ENCODE assay signal across 8 cellular contexts in the genomic region with DNA sequence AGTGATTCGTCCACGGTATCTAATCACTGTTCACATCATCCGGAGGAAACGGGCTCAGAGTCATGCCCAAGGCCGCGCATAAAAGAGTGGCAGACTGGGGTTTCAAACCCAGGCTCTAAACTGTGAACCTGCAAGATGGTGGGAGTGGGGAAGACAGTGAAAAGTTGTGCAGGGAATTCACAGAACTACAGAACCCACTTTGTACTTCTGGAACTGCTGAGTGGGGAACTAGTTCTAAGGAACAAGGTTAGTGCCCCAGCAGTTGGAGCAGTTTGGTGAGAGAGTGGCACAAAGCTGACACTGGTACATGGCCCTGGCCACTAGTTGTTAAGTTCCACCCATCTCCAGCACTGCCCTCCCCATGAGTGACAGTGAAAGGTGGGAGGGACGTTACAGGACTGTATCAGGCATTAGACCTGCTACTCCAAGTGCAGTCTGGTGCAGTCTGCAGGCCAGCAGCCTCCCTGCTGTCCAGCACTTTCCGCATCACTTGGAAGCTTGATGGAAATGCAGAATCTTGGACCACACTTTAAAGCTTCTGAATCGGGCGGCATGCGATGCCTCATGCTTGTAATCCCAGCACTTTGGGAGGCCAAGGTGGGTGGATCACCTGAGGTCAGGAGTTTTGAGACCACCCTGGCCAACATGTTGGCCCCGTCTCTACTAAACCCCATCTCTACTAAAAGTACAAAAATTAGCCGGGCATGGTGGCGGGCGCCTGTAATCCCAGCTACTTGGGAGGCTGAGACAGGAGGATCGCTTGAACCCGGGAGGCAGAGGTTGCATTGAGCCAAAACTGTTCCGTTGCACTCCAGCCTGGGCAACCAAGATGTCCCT. TPM values are rescaled to one million over a fixed set of nuclear protein-coding genes. Genes with fewer than 3 reads are reported as not detected.
A peak's percentile ranks its signal among the peaks of the same experiment; 100 is the strongest.
DNase-seq lines count a peak whose midpoint lies in the region; ATAC-seq and TF ChIP-seq lines count a peak whose summit lies in the region.

No MANE protein-coding gene starts in this region.

- H3K4ac ChIP-seq in trophoblast cell (ENCODE audit: low read depth, low read length) = peak overlapping the region; percentile 38

- H3K14ac ChIP-seq in trophoblast cell (ENCODE audit: low read length) = no peak overlapping the region

- H3K4me3 ChIP-seq in AG04449 (ENCODE audit: low read depth, low read length) (peak overlapping the region; percentile 49), OCI-LY3 (ENCODE audit: low read length) (peak overlapping the region; percentile 77), trophoblast cell (ENCODE audit: low read depth, low read length) (no peak overlapping the region)

- peak overlapping the region; percentile 75 for H4K91ac ChIP-seq in trophoblast cell (ENCODE audit: low read depth, low read length)

- POLR2A ChIA-PET in AG04449 (lab: Yijun Ruan, JAX) = interaction anchor here (0.7 to 4.1 kb wide), 4 partner anchors 56 to 229 kb away, joined by 3 to 23 read pairs (median 4); partner anchors contain the start of gene MXD1

- peak overlapping the region; percentile 95 for H3K9ac ChIP-seq in OCI-LY3 (ENCODE audit: low read length)
- no peak overlapping the region for H3K9ac ChIP-seq in trophoblast cell (ENCODE audit: low read length)

- no peaks in the 10 kb centered on the region for H4K20me1 ChIP-seq in OCI-LY3 (ENCODE audit: insufficient read depth, low read length)

- peak overlapping the region; percentile 83 for H3K27ac ChIP-seq in OCI-LY3 (ENCODE audit: low read length)
- H3K27ac ChIP-seq in trophoblast cell (ENCODE audit: low read depth, low read length) = no peak overlapping the region

- H2AFZ ChIP-seq in OCI-LY3 (ENCODE audit: low read depth, low read length) (peak overlapping the region; percentile 26; the same call in 1 of the 2 replicates), trophoblast cell (ENCODE audit: insufficient read depth, low read length, poor library complexity) (no peak overlapping the region)

- no peak overlapping the region for H2BK120ac ChIP-seq in trophoblast cell (ENCODE audit: insufficient read depth, low read length, poor library complexity)

- no peaks in the 10 kb centered on the region for H3K27me3 Mint-ChIP-seq in activated naive CD4-positive, alpha-beta T cell treated with anti-CD3 and anti-CD28 coated beads, Interleukin-2, amount 10 ng/mL, durations not matched to agents 7 days and 5 days
- H3K27me3 Mint-ChIP-seq in glutamatergic neuron (ENCODE audit: unreplicated experiment) = peaks cover 14% of the 10 kb centered on the region

- no peak overlapping the region for H2BK5ac ChIP-seq in trophoblast cell (ENCODE audit: low read depth, low read length, poor library complexity)

- H2AK5ac ChIP-seq in trophoblast cell (ENCODE audit: low read length) = peak overlapping the region; percentile 6

- H4K12ac ChIP-seq in trophoblast cell (ENCODE audit: low read depth, low read length) = peak overlapping the region; percentile 66

- H3K4me1 ChIP-seq in OCI-LY3 (ENCODE audit: low read length) (peaks cover 45% of the 10 kb centered on the region), trophoblast cell (ENCODE audit: control insufficient read depth in 1 of 2, insufficient read depth in 2 of 2, low read length in 2 of 2) (peaks cover 16 to 23% of the 10 kb centered on the region in 2 experiments)

- H3K9me3 ChIP-seq in OCI-LY3 (ENCODE audit: insufficient read depth, low read length) (no peaks in the 10 kb centered on the region), trophoblast cell (ENCODE audit: insufficient read depth, low read depth, low read length) (no peaks in the 10 kb centered on the region)

- H3K23ac ChIP-seq in trophoblast cell (ENCODE audit: low read length) = no peak overlapping the region

- H3K36me3 Mint-ChIP-seq in activated naive CD4-positive, alpha-beta T cell treated with anti-CD3 and anti-CD28 coated beads, Interleukin-2, amount 10 ng/mL, durations not matched to agents 7 days and 5 days = peaks cover 5% of the 10 kb centered on the region
- H3K36me3 Mint-ChIP-seq in glutamatergic neuron (ENCODE audit: unreplicated experiment) = no peaks in the 10 kb centered on the region

- H3K4me1 Mint-ChIP-seq in activated naive CD4-positive, alpha-beta T cell treated with anti-CD3 and anti-CD28 coated beads, Interleukin-2, amount 10 ng/mL, durations not matched to agents 7 days and 5 days = peaks cover 75% of the 10 kb centered on the region
- peaks cover 20% of the 10 kb centered on the region for H3K4me1 Mint-ChIP-seq in glutamatergic neuron (ENCODE audit: low read depth, unreplicated experiment)

- H3K27me3 ChIP-seq in OCI-LY3 (ENCODE audit: low read depth, low read length) (no peaks in the 10 kb centered on the region), trophoblast cell (ENCODE audit: insufficient read depth, low read length) (no peaks in the 10 kb centered on the region)

- peak overlapping the region; percentile 85 for H4K8ac ChIP-seq in trophoblast cell (ENCODE audit: low read depth, low read length)

- DNase-seq in AG04449 (ENCODE audit: low read depth, low spot score) = no peak
- peak; percentile 63 for DNase-seq in activated naive CD4-positive, alpha-beta T cell treated with anti-CD3 and anti-CD28 coated beads, Interleukin-2, amount 10 ng/mL, durations not matched to agents 7 days and 5 days
- no peak for DNase-seq in glutamatergic neuron
- peak; percentile 29 to 44 for DNase-seq in trophoblast cell

- H3K4me2 ChIP-seq in OCI-LY3 (ENCODE audit: low read length) = peak overlapping the region; percentile 89
- H3K4me2 ChIP-seq in trophoblast cell (ENCODE audit: low read length) = no peak overlapping the region

- no CpG with 5 or more reads among the region's 18 CpGs for WGBS in trophoblast cell (ENCODE audit: extremely low coverage, insufficient coverage, insufficient read length)

- H3K18ac ChIP-seq in trophoblast cell (ENCODE audit: low read length) = no peak overlapping the region

- peaks cover 20% of the 10 kb centered on the region for H3K79me1 ChIP-seq in trophoblast cell (ENCODE audit: low read length)

- no peak for TF ChIP-seq CTCF in AG04449 (IDR thresholded peaks at IDR 0.05; ENCODE audit: insufficient read depth, low read length, missing control alignments)
- no peak for TF ChIP-seq CTCF in OCI-LY3 (IDR thresholded peaks at IDR 0.05; ENCODE audit: low read depth, low read length)
- no peak for TF ChIP-seq CTCF in glutamatergic neuron (IDR thresholded peaks at IDR 0.05; ENCODE audit: partially characterized antibody, unreplicated experiment)

- H3K36me3 ChIP-seq in OCI-LY3 (replicated peaks; ENCODE audit: low read depth, low read length) (no peaks in the 10 kb centered on the region), trophoblast cell (ENCODE audit: control insufficient read depth in 1 of 2, insufficient read depth in 2 of 2, low read length in 2 of 2) (peaks cover 0 to 1% of the 10 kb centered on the region in 2 experiments)

- peak overlapping the region; percentile 98 for H3K27ac Mint-ChIP-seq in activated naive CD4-positive, alpha-beta T cell treated with anti-CD3 and anti-CD28 coated beads, Interleukin-2, amount 10 ng/mL, durations not matched to agents 7 days and 5 days
- peak overlapping the region; percentile 97 for H3K27ac Mint-ChIP-seq in glutamatergic neuron (ENCODE audit: unreplicated experiment)

- H2BK12ac ChIP-seq in trophoblast cell (ENCODE audit: low read length) = no peak overlapping the region

- peak; percentile 1 for ATAC-seq in GM18499 (IDR thresholded peaks at IDR 0.05; ENCODE audit: insufficient read depth, unreplicated experiment)
- ATAC-seq in HG02759 (IDR thresholded peaks at IDR 0.05; ENCODE audit: unreplicated experiment) = no peak
- ATAC-seq in GM19397 (IDR thresholded peaks at IDR 0.05; ENCODE audit: unreplicated experiment) = no peak

- H3K9me3 Mint-ChIP-seq in activated naive CD4-positive, alpha-beta T cell treated with anti-CD3 and anti-CD28 coated beads, Interleukin-2, amount 10 ng/mL, durations not matched to agents 7 days and 5 days = no peaks in the 10 kb centered on the region
- peaks cover 19% of the 10 kb centered on the region for H3K9me3 Mint-ChIP-seq in glutamatergic neuron (ENCODE audit: unreplicated experiment)

- H3K79me2 ChIP-seq in OCI-LY3 (ENCODE audit: low read length) = peaks cover 12% of the 10 kb centered on the region
- peaks cover 12% of the 10 kb centered on the region for H3K79me2 ChIP-seq in trophoblast cell (ENCODE audit: control insufficient read depth, insufficient read depth, low read length, poor library complexity)

- peak overlapping the region; percentile 81 for H3K4me3 Mint-ChIP-seq in activated naive CD4-positive, alpha-beta T cell treated with anti-CD3 and anti-CD28 coated beads, Interleukin-2, amount 10 ng/mL, durations not matched to agents 7 days and 5 days
- H3K4me3 Mint-ChIP-seq in glutamatergic neuron (ENCODE audit: unreplicated experiment) = peak overlapping the region; percentile 81

- CTCF ChIA-PET in AG04449 (lab: Yijun Ruan, JAX) = interaction anchor here (0.6 to 4.2 kb wide), 27 partner anchors 9 to 425 kb away, joined by 3 to 42 read pairs (median 4); partner anchors contain the start of genes MXD1 and PCBP1
- CTCF ChIA-PET in activated naive CD4-positive, alpha-beta T cell treated with anti-CD3 and anti-CD28 coated beads, Interleukin-2, amount 10 ng/mL, durations not matched to agents 7 days and 5 days (lab: Charles Lee) = interaction anchor here (0.8 to 5.9 kb wide), 11 partner anchors 11 to 419 kb away, joined by 3 to 74 read pairs (median 5); partner anchors contain the start of genes C2orf42 and MXD1

RNA-seq across cellular contexts. Expression of gene C2orf42, which starts 47.3 kb away (rescaled TPM):
- total RNA-seq in glutamatergic neuron (ENCODE audit: unreplicated experiment) = 11.0 TPM
- 5.9 and 6.8 TPM in 2 replicates for polyA plus RNA-seq in trophoblast cell (2013)

RNA-seq across cellular contexts. Expression of gene PCBP1, which starts 56.3 kb away (rescaled TPM):
- total RNA-seq in glutamatergic neuron (ENCODE audit: unreplicated experiment) = 301 TPM
- 407 and 419 TPM in 2 replicates for polyA plus RNA-seq in trophoblast cell (2013)

Comparison
In these comparisons a context has a peak if more than half of its experiments do, and no peak if none do; other contexts are left out.
1. DNase-seq: peak in activated naive CD4-positive, alpha-beta T cell treated with anti-CD3 and anti-CD28 coated beads, Interleukin-2, amount 10 ng/mL, durations not matched to agents 7 days and 5 days (single experiment) and trophoblast cell (2 of 2); none in AG04449 (single experiment) and glutamatergic neuron (single experiment).